In the genomic region with DNA sequence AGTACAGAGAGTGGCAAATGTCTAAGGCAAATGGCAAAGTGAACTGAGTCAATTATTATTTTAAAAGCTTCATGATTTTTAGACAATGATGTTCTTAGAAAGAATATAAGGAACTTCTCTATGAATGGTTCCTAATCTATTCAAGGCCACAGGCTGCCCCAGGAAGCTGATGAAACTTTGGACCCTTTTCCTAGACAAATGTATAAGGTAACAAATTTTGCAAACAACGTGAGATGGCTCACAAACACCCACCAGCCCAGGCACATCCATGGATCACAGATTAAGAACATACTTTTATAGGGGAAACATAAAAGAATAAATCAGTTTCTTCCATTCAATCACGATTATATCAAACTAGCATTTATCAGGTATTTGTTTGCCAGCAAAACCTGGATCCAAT, we compare ENCODE assay signal across 2 cellular contexts.
A peak's percentile ranks its signal among the peaks of the same experiment; 100 is the strongest.
TF ChIP-seq lines count a peak whose summit lies in the region.

No MANE protein-coding gene starts in this region.

TF ChIP-seq in HepG2, 621 proteins besides CTCF, POLR2A, EP300 and RAD21 (continues in another document):
- TF ChIP-seq FOSL2 (CRISPR knock-in tag; IDR thresholded peaks at IDR 0.05) (peak; percentile 31; the same call in 1 of the 2 replicates), DPF2 (CRISPR knock-in tag; IDR thresholded peaks at IDR 0.05; ENCODE audit: borderline replicate concordance, low read depth) (peak; percentile 54; the same call in 1 of the 2 replicates), MTA3 (CRISPR knock-in tag; IDR thresholded peaks at IDR 0.05) (no peak), RFXANK (CRISPR knock-in tag; IDR thresholded peaks at IDR 0.05) (no peak), MIER2 (CRISPR knock-in tag; IDR thresholded peaks at IDR 0.05) (0 out of 2 replicates have a peak, but pooled peaks have one; percentile 40), MIER3 (CRISPR knock-in tag; IDR thresholded peaks at IDR 0.05; ENCODE audit: borderline replicate concordance) (peak; percentile 33; the same call in 1 of the 2 replicates), THAP11 (CRISPR knock-in tag; IDR thresholded peaks at IDR 0.05) (peak; percentile 10; the same call in 1 of the 2 replicates), ZC3H13 (CRISPR knock-in tag; IDR thresholded peaks at IDR 0.05) (no peak), PHF5A (CRISPR knock-in tag; IDR thresholded peaks at IDR 0.05; ENCODE audit: low read depth, unreplicated experiment) (no peak), ZZZ3 (CRISPR knock-in tag; IDR thresholded peaks at IDR 0.05; ENCODE audit: borderline replicate concordance) (no peak), ZMYM4 (CRISPR knock-in tag; IDR thresholded peaks at IDR 0.05) (peak; percentile 64), FOXK1 (CRISPR knock-in tag; IDR thresholded peaks at IDR 0.05; ENCODE audit: borderline replicate concordance, low read depth) (peak; percentile 62; the same call in 1 of the 2 replicates), HMG20B (CRISPR knock-in tag; conservative IDR thresholded peaks at IDR 0.05) (no peak), NR2F6 (IDR thresholded peaks at IDR 0.05) (no peak; the same call in 1 of the 2 replicates), NR2F6 (CRISPR knock-in tag; IDR thresholded peaks at IDR 0.05) (peak; percentile 26; the same call in 1 of the 2 replicates), ELF1 (CRISPR knock-in tag; IDR thresholded peaks at IDR 0.05) (peak; percentile 44), ZBTB7B (CRISPR knock-in tag; IDR thresholded peaks at IDR 0.05) (0 out of 2 replicates have a peak, but pooled peaks have one; percentile 24), ZNF510 (CRISPR knock-in tag; IDR thresholded peaks at IDR 0.05; ENCODE audit: low read depth) (0 out of 2 replicates have a peak, but pooled peaks have one; percentile 56)
- TF ChIP-seq, protein P1, sequence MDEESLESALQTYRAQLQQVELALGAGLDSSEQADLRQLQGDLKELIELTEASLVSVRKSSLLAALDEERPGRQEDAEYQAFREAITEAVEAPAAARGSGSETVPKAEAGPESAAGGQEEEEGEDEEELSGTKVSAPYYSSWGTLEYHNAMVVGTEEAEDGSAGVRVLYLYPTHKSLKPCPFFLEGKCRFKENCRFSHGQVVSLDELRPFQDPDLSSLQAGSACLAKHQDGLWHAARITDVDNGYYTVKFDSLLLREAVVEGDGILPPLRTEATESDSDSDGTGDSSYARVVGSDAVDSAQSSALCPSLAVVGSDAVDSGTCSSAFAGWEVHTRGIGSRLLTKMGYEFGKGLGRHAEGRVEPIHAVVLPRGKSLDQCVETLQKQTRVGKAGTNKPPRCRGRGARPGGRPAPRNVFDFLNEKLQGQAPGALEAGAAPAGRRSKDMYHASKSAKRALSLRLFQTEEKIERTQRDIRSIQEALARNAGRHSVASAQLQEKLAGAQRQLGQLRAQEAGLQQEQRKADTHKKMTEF (CRISPR knock-in tag; IDR thresholded peaks at IDR 0.05): peak; percentile 76
- TF ChIP-seq, protein P2, sequence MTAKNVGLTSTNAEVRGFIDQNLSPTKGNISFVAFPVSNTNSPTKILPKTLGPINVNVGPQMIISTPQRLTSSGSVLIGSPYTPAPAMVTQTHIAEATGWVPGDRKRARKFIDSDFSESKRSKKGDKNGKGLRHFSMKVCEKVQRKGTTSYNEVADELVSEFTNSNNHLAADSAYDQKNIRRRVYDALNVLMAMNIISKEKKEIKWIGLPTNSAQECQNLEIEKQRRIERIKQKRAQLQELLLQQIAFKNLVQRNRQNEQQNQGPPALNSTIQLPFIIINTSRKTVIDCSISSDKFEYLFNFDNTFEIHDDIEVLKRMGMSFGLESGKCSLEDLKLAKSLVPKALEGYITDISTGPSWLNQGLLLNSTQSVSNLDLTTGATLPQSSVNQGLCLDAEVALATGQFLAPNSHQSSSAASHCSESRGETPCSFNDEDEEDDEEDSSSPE (CRISPR knock-in tag; IDR thresholded peaks at IDR 0.05): no peak
- TF ChIP-seq, protein P3, sequence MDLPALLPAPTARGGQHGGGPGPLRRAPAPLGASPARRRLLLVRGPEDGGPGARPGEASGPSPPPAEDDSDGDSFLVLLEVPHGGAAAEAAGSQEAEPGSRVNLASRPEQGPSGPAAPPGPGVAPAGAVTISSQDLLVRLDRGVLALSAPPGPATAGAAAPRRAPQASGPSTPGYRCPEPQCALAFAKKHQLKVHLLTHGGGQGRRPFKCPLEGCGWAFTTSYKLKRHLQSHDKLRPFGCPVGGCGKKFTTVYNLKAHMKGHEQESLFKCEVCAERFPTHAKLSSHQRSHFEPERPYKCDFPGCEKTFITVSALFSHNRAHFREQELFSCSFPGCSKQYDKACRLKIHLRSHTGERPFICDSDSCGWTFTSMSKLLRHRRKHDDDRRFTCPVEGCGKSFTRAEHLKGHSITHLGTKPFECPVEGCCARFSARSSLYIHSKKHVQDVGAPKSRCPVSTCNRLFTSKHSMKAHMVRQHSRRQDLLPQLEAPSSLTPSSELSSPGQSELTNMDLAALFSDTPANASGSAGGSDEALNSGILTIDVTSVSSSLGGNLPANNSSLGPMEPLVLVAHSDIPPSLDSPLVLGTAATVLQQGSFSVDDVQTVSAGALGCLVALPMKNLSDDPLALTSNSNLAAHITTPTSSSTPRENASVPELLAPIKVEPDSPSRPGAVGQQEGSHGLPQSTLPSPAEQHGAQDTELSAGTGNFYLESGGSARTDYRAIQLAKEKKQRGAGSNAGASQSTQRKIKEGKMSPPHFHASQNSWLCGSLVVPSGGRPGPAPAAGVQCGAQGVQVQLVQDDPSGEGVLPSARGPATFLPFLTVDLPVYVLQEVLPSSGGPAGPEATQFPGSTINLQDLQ (CRISPR knock-in tag; IDR thresholded peaks at IDR 0.05): no peak
- TF ChIP-seq, protein P4, sequence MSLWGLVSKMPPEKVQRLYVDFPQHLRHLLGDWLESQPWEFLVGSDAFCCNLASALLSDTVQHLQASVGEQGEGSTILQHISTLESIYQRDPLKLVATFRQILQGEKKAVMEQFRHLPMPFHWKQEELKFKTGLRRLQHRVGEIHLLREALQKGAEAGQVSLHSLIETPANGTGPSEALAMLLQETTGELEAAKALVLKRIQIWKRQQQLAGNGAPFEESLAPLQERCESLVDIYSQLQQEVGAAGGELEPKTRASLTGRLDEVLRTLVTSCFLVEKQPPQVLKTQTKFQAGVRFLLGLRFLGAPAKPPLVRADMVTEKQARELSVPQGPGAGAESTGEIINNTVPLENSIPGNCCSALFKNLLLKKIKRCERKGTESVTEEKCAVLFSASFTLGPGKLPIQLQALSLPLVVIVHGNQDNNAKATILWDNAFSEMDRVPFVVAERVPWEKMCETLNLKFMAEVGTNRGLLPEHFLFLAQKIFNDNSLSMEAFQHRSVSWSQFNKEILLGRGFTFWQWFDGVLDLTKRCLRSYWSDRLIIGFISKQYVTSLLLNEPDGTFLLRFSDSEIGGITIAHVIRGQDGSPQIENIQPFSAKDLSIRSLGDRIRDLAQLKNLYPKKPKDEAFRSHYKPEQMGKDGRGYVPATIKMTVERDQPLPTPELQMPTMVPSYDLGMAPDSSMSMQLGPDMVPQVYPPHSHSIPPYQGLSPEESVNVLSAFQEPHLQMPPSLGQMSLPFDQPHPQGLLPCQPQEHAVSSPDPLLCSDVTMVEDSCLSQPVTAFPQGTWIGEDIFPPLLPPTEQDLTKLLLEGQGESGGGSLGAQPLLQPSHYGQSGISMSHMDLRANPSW (CRISPR knock-in tag; IDR thresholded peaks at IDR 0.05; ENCODE audit: borderline replicate concordance): no peak
- TF ChIP-seq, protein P5, sequence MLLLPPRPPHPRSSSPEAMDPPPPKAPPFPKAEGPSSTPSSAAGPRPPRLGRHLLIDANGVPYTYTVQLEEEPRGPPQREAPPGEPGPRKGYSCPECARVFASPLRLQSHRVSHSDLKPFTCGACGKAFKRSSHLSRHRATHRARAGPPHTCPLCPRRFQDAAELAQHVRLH (CRISPR knock-in tag; IDR thresholded peaks at IDR 0.05; ENCODE audit: borderline replicate concordance, low read depth): peak; percentile 78; the same call in 1 of the 2 replicates

TF ChIP-seq in WTC11, 78 proteins besides CTCF, POLR2A, EP300 and RAD21:
- TF ChIP-seq RORB (CRISPR knock-in tag; IDR thresholded peaks at IDR 0.05): no peak
- TF ChIP-seq GABPB1 (CRISPR knock-in tag; IDR thresholded peaks at IDR 0.05): peak; percentile 87
